Comparison of ENCODE assay signal across 18 cellular contexts in genomic region chr12:131387281-131388163, GRCh38.
"Had no signal": no experiment of that assay in that cellular context is flagged by ENCODE, and none has a peak within 500 bp of the region (broad histone marks: within the 10 kb centered on the region; RNA-seq: fewer than 3 reads in every experiment).

No MANE protein-coding gene starts in this region.

- H3K27ac ChIP-seq: cardiac muscle cell, foreskin keratinocyte, left lung, right atrium auricular region, suprapubic skin, WERI-Rb-1 had no signal

- H3K27me3 ChIP-seq: cardiac muscle cell, foreskin keratinocyte, right atrium auricular region had no signal

- H3K36me3 ChIP-seq: cardiac muscle cell, left lung, right atrium auricular region, suprapubic skin, WERI-Rb-1 had no signal

- H3K4me3 ChIP-seq: cardiac muscle cell, left lung, right atrium auricular region, suprapubic skin had no signal

- ATAC-seq: activated CD8-positive, alpha-beta memory T cell treated with anti-CD3 and anti-CD28 coated beads, Interleukin-2, amount 10 ng/mL, durations not matched to agents 7 days and 5 days; effector memory CD8-positive, alpha-beta T cell; foreskin keratinocyte; left lung; stimulated activated naive CD8-positive, alpha-beta T cell treated with anti-CD3 and anti-CD28 coated beads, Interleukin-15, amount 100 ng/mL, for 72 hours had no signal

- H3K4me1 ChIP-seq: foreskin keratinocyte, left lung, right atrium auricular region, suprapubic skin had no signal

- H3K9me3 ChIP-seq: left lung, right atrium auricular region, suprapubic skin had no signal

- DNase-seq: activated CD4-positive, alpha-beta T cell treated with anti-CD3 and anti-CD28 coated beads, Interleukin-2, amount 50 U/mL, for 48 hours; activated CD8-positive, alpha-beta memory T cell treated with anti-CD3 and anti-CD28 coated beads, Interleukin-2, amount 10 ng/mL, durations not matched to agents 7 days and 5 days; activated naive CD4-positive, alpha-beta T cell; activated naive CD8-positive, alpha-beta T cell treated with anti-CD3 and anti-CD28 coated beads for 36 hours; amniotic stem cell; effector memory CD8-positive, alpha-beta T cell; foreskin keratinocyte; left lung; nephron progenitor cell; stimulated activated CD4-positive, alpha-beta T cell treated with anti-CD3 and anti-CD28 coated beads, Interleukin-15, amount 100 ng/mL, for 24 hours; stimulated activated CD4-positive, alpha-beta T cell treated with anti-CD3 and anti-CD28 coated beads, Interleukin-2, amount 100 ng/mL, for 48 hours; stimulated activated naive CD8-positive, alpha-beta T cell treated with anti-CD3 and anti-CD28 coated beads, Interleukin-15, amount 100 ng/mL, for 72 hours; T-helper 2 cell; trophoblast cell; WERI-Rb-1 had no signal
